Comparison of ENCODE assay signal across 18 cellular contexts in genomic region chr1:53766194-53766748, GRCh38. TPM values are rescaled to one million over a fixed set of nuclear protein-coding genes. Genes with fewer than 3 reads are reported as not detected.
A peak's percentile ranks its signal among the peaks of the same experiment; 100 is the strongest.
DNase-seq lines count a peak whose midpoint lies in the region; ATAC-seq and TF ChIP-seq lines count a peak whose summit lies in the region.
"Had no signal": no experiment of that assay in that cellular context is flagged by ENCODE, and none has a peak within 500 bp of the region (broad histone marks: within the 10 kb centered on the region; RNA-seq: fewer than 3 reads in every experiment).

No MANE protein-coding gene starts in this region.

- ATAC-seq in natural killer cell (peak in 1 of 3 donors; percentile 28), HG03342 (IDR thresholded peaks at IDR 0.05; ENCODE audit: unreplicated experiment) (no peak)
- ATAC-seq: A549; left lung; stimulated activated memory B cell treated with anti-CD40 and anti-IgM and Interleukin-4, amounts not matched to agents 10 μg/mL and 1 μg/mL and 100 μg/mL, for 72 hours had no signal

- H3K4me3 Mint-ChIP-seq in activated CD4-positive, alpha-beta T cell treated with anti-CD3 and anti-CD28 coated beads, Interleukin-2, amount 10 ng/mL, durations not matched to agents 7 days and 5 days: no peak overlapping the region
- H3K4me3 Mint-ChIP-seq in HFFc6 (peak overlapping the region; percentile 86), natural killer cell (peak overlapping the region; percentile 88)
- H3K4me3 Mint-ChIP-seq: nephron; stimulated activated memory B cell treated with anti-CD40 and anti-IgM and Interleukin-4, amounts not matched to agents 10 μg/mL and 1 μg/mL and 100 μg/mL, for 72 hours had no signal

- H3K27me3 ChIP-seq in brain microvascular endothelial cell (replicated peaks): no peaks in the 10 kb centered on the region
- H3K27me3 ChIP-seq: left lung, right atrium auricular region had no signal

- H3K9me3 Mint-ChIP-seq in activated CD4-positive, alpha-beta T cell treated with anti-CD3 and anti-CD28 coated beads, Interleukin-2, amount 10 ng/mL, durations not matched to agents 7 days and 5 days: no peaks in the 10 kb centered on the region
- H3K9me3 Mint-ChIP-seq in HFFc6: no peaks in the 10 kb centered on the region
- H3K9me3 Mint-ChIP-seq in natural killer cell: no peaks in the 10 kb centered on the region
- H3K9me3 Mint-ChIP-seq: nephron had no signal

- peak overlapping the region; percentile 76 for H3K27ac ChIP-seq in brain microvascular endothelial cell
- H3K27ac ChIP-seq: A549, left lung, right atrium auricular region had no signal

- H3K36me3 ChIP-seq in brain microvascular endothelial cell (replicated peaks): no peaks in the 10 kb centered on the region

- POLR2A ChIA-PET in activated CD4-positive, alpha-beta T cell treated with anti-CD3 and anti-CD28 coated beads, Interleukin-2, amount 10 ng/mL, durations not matched to agents 7 days and 5 days (lab: Charles Lee): no interaction called here

- H3K27me3 Mint-ChIP-seq in activated CD4-positive, alpha-beta T cell treated with anti-CD3 and anti-CD28 coated beads, Interleukin-2, amount 10 ng/mL, durations not matched to agents 7 days and 5 days: no peaks in the 10 kb centered on the region
- H3K27me3 Mint-ChIP-seq in HFFc6 (ENCODE audit: insufficient read depth) (no peaks in the 10 kb centered on the region), natural killer cell (ENCODE audit: low read depth in 2 of 2) (no peaks in the 10 kb centered on the region)
- H3K27me3 Mint-ChIP-seq: stimulated activated memory B cell treated with anti-CD40 and anti-IgM and Interleukin-4, amounts not matched to agents 10 μg/mL and 1 μg/mL and 100 μg/mL, for 72 hours had no signal

- peaks cover 29% of the 10 kb centered on the region for H3K4me1 Mint-ChIP-seq in activated CD4-positive, alpha-beta T cell treated with anti-CD3 and anti-CD28 coated beads, Interleukin-2, amount 10 ng/mL, durations not matched to agents 7 days and 5 days
- H3K4me1 Mint-ChIP-seq in HFFc6 (ENCODE audit: low read depth) (peaks cover 39% of the 10 kb centered on the region), natural killer cell (peaks cover 22 to 25% of the 10 kb centered on the region in 2 donors)
- H3K4me1 Mint-ChIP-seq: nephron; stimulated activated memory B cell treated with anti-CD40 and anti-IgM and Interleukin-4, amounts not matched to agents 10 μg/mL and 1 μg/mL and 100 μg/mL, for 72 hours had no signal

- CTCF ChIA-PET in activated CD4-positive, alpha-beta T cell treated with anti-CD3 and anti-CD28 coated beads, Interleukin-2, amount 10 ng/mL, durations not matched to agents 7 days and 5 days (lab: Charles Lee): interaction anchor here (2.0 kb wide), 1 partner anchor 20 kb away, joined by 5 read pairs; no protein-coding TSS in a partner anchor

- TF ChIP-seq CTCF in HFFc6 (IDR thresholded peaks at IDR 0.05): no peak
- TF ChIP-seq CTCF in brain microvascular endothelial cell (IDR thresholded peaks at IDR 0.05; ENCODE audit: low read depth, low read length, missing control alignments): no peak
- TF ChIP-seq CTCF in natural killer cell (IDR thresholded peaks at IDR 0.05): no peak

- peak overlapping the region; percentile 80 for H3K27ac Mint-ChIP-seq in activated CD4-positive, alpha-beta T cell treated with anti-CD3 and anti-CD28 coated beads, Interleukin-2, amount 10 ng/mL, durations not matched to agents 7 days and 5 days
- peak overlapping the region; percentile 90 for H3K27ac Mint-ChIP-seq in HFFc6
- peak overlapping the region; percentile 90 to 93 for H3K27ac Mint-ChIP-seq in natural killer cell
- H3K27ac Mint-ChIP-seq: stimulated activated memory B cell treated with anti-CD40 and anti-IgM and Interleukin-4, amounts not matched to agents 10 μg/mL and 1 μg/mL and 100 μg/mL, for 72 hours had no signal

- intact Hi-C loops in natural killer cell (cut with micrococcal nuclease): no loop called here

- in situ Hi-C loops in brain microvascular endothelial cell (cut with HindIII; ENCODE audit: low pct_ligation_motif_present, low sequenced_read_pairs): no loop called here

- H3K4me3 ChIP-seq in brain microvascular endothelial cell (ENCODE audit: low read depth, low read length): no peak overlapping the region
- H3K4me3 ChIP-seq: A549, left lung, right atrium auricular region had no signal

- no peak for DNase-seq in activated CD4-positive, alpha-beta T cell treated with anti-CD3 and anti-CD28 coated beads, Interleukin-2, amount 10 ng/mL, durations not matched to agents 7 days and 5 days
- no peak for DNase-seq in activated CD4-positive, alpha-beta T cell treated with anti-CD3 and anti-CD28 coated beads, Interleukin-2, amount 50 U/mL, for 1 hour
- DNase-seq in HFFc6 (no peak), brain microvascular endothelial cell (no peak), natural killer cell (no peak), NCI-H1930 (lab: John Stamatoyannopoulos, UW) (no peak)
- no peak for DNase-seq in stimulated activated naive CD4-positive, alpha-beta T cell (lab: John Stamatoyannopoulos, UW)
- DNase-seq: erythroblast; H7; KG1; left lung; NCI-H1436; stimulated activated CD4-positive, alpha-beta T cell treated with anti-CD3 and anti-CD28 coated beads, Interleukin-4, amount 100 ng/mL, for 24 hours had no signal

- H3K36me3 Mint-ChIP-seq in activated CD4-positive, alpha-beta T cell treated with anti-CD3 and anti-CD28 coated beads, Interleukin-2, amount 10 ng/mL, durations not matched to agents 7 days and 5 days (ENCODE audit: low read depth): peaks cover 35% of the 10 kb centered on the region
- peaks cover 6% of the 10 kb centered on the region for H3K36me3 Mint-ChIP-seq in HFFc6 (ENCODE audit: low read depth)
- H3K36me3 Mint-ChIP-seq in natural killer cell: peaks cover 7% of the 10 kb centered on the region

RNA-seq across cellular contexts. Expression of gene GLIS1, which starts 27.3 kb away (rescaled TPM):
- total RNA-seq in activated CD4-positive, alpha-beta T cell treated with anti-CD3 and anti-CD28 coated beads, Interleukin-2, amount 10 ng/mL, durations not matched to agents 7 days and 5 days: not detected
- 1 to 10 TPM; 1.1 to 1.9 (median 1.2) TPM for total RNA-seq in HFFc6 (2021; fragmentation: NEBNext Ultra II Directional; extraction: Animal tissue kit (Norgen Biotek cat#: 25700))
- total RNA-seq in natural killer cell: not detected
- total RNA-seq: left lung had no signal
